16 cellular contexts compared by ENCODE assay signal in genomic region chr11:37509471-37509870, GRCh38.
"Had no signal": no experiment of that assay in that cellular context is flagged by ENCODE, and none has a peak within 500 bp of the region (broad histone marks: within the 10 kb centered on the region; RNA-seq: fewer than 3 reads in every experiment).

No MANE protein-coding gene starts in this region.

- H3K4me1 Mint-ChIP-seq: naive thymus-derived CD8-positive, alpha-beta T cell had no signal

- H3K27ac ChIP-seq: esophagus squamous epithelium, neutrophil, right atrium auricular region, sigmoid colon, skin epidermis had no signal

- H3K27ac Mint-ChIP-seq: dendritic cell treated with granulocyte-macrophage colony-stimulating factor and Interleukin-4, amounts not matched to agents 40 ng/mL and 50 ng/mL, for 4 days; effector memory CD8-positive, alpha-beta T cell; immature natural killer cell; naive thymus-derived CD8-positive, alpha-beta T cell had no signal

- H3K36me3 Mint-ChIP-seq: naive thymus-derived CD8-positive, alpha-beta T cell had no signal

- H3K36me3 ChIP-seq: esophagus squamous epithelium, neutrophil, right atrium auricular region, sigmoid colon had no signal

- H3K27me3 ChIP-seq: esophagus squamous epithelium, neutrophil, right atrium auricular region, sigmoid colon had no signal

- FAIRE-seq: colon, keratinocyte, urothelium cell line had no signal

- ATAC-seq: effector memory CD8-positive, alpha-beta T cell; mucosa of descending colon; naive thymus-derived CD8-positive, alpha-beta T cell had no signal

- H3K27me3 Mint-ChIP-seq: dendritic cell treated with granulocyte-macrophage colony-stimulating factor and Interleukin-4, amounts not matched to agents 40 ng/mL and 50 ng/mL, for 4 days; effector memory CD8-positive, alpha-beta T cell; naive thymus-derived CD8-positive, alpha-beta T cell had no signal

- H3K9me3 ChIP-seq: esophagus squamous epithelium, neutrophil, right atrium auricular region, sigmoid colon had no signal

- H3K4me1 ChIP-seq: esophagus squamous epithelium, right atrium auricular region, sigmoid colon had no signal

- H3K9me3 Mint-ChIP-seq: dendritic cell treated with granulocyte-macrophage colony-stimulating factor and Interleukin-4, amounts not matched to agents 40 ng/mL and 50 ng/mL, for 4 days had no signal

- DNase-seq: effector memory CD8-positive, alpha-beta T cell; esophagus squamous epithelium; immature natural killer cell; mucosa of descending colon; naive thymus-derived CD8-positive, alpha-beta T cell; posterior cingulate gyrus; sigmoid colon; stimulated activated CD4-positive, alpha-beta T cell treated with anti-CD3 and anti-CD28 coated beads, Interleukin-12 subunit alpha, Interleukin-12 subunit beta, amount 100 ng/mL, for 4 hours; stimulated activated naive CD4-positive, alpha-beta T cell treated with Interleukin-2 at 50 U/mL for 16 hours had no signal

- H3K4me3 ChIP-seq: esophagus squamous epithelium, mucosa of descending colon, right atrium auricular region, sigmoid colon, skin epidermis had no signal

- H3K4me3 Mint-ChIP-seq: dendritic cell treated with granulocyte-macrophage colony-stimulating factor and Interleukin-4, amounts not matched to agents 40 ng/mL and 50 ng/mL, for 4 days; effector memory CD8-positive, alpha-beta T cell; immature natural killer cell; naive thymus-derived CD8-positive, alpha-beta T cell had no signal
